2 cellular contexts compared by ENCODE assay signal in the genomic region with DNA sequence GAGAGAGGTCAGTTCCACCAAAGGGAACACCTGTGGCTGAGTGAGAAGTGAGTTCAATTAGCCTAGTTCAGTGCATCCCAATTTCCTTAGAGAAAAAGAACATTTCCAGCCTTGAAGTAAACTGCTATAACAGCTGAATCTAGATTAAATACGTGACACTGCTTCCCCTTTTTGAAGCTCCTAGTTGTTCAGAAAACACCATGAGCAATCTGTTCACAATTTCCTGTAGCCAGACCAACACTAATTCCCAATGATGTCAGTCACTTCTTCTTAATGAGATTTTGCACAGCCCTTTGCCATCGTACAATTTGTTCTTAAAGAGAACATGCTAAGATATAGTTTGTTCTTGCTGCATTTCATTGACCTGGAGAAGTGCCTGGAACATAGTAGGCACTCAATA.
TF ChIP-seq lines count a peak whose summit lies in the region.

No MANE protein-coding gene starts in this region.

TF ChIP-seq in GM23338, 12 proteins besides CTCF, POLR2A, EP300 and RAD21 (continued from another document):
- TF ChIP-seq, protein P1, sequence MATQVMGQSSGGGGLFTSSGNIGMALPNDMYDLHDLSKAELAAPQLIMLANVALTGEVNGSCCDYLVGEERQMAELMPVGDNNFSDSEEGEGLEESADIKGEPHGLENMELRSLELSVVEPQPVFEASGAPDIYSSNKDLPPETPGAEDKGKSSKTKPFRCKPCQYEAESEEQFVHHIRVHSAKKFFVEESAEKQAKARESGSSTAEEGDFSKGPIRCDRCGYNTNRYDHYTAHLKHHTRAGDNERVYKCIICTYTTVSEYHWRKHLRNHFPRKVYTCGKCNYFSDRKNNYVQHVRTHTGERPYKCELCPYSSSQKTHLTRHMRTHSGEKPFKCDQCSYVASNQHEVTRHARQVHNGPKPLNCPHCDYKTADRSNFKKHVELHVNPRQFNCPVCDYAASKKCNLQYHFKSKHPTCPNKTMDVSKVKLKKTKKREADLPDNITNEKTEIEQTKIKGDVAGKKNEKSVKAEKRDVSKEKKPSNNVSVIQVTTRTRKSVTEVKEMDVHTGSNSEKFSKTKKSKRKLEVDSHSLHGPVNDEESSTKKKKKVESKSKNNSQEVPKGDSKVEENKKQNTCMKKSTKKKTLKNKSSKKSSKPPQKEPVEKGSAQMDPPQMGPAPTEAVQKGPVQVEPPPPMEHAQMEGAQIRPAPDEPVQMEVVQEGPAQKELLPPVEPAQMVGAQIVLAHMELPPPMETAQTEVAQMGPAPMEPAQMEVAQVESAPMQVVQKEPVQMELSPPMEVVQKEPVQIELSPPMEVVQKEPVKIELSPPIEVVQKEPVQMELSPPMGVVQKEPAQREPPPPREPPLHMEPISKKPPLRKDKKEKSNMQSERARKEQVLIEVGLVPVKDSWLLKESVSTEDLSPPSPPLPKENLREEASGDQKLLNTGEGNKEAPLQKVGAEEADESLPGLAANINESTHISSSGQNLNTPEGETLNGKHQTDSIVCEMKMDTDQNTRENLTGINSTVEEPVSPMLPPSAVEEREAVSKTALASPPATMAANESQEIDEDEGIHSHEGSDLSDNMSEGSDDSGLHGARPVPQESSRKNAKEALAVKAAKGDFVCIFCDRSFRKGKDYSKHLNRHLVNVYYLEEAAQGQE (IDR thresholded peaks at IDR 0.05; ENCODE audit: unreplicated experiment), result no peak
- TF ChIP-seq, protein P2, sequence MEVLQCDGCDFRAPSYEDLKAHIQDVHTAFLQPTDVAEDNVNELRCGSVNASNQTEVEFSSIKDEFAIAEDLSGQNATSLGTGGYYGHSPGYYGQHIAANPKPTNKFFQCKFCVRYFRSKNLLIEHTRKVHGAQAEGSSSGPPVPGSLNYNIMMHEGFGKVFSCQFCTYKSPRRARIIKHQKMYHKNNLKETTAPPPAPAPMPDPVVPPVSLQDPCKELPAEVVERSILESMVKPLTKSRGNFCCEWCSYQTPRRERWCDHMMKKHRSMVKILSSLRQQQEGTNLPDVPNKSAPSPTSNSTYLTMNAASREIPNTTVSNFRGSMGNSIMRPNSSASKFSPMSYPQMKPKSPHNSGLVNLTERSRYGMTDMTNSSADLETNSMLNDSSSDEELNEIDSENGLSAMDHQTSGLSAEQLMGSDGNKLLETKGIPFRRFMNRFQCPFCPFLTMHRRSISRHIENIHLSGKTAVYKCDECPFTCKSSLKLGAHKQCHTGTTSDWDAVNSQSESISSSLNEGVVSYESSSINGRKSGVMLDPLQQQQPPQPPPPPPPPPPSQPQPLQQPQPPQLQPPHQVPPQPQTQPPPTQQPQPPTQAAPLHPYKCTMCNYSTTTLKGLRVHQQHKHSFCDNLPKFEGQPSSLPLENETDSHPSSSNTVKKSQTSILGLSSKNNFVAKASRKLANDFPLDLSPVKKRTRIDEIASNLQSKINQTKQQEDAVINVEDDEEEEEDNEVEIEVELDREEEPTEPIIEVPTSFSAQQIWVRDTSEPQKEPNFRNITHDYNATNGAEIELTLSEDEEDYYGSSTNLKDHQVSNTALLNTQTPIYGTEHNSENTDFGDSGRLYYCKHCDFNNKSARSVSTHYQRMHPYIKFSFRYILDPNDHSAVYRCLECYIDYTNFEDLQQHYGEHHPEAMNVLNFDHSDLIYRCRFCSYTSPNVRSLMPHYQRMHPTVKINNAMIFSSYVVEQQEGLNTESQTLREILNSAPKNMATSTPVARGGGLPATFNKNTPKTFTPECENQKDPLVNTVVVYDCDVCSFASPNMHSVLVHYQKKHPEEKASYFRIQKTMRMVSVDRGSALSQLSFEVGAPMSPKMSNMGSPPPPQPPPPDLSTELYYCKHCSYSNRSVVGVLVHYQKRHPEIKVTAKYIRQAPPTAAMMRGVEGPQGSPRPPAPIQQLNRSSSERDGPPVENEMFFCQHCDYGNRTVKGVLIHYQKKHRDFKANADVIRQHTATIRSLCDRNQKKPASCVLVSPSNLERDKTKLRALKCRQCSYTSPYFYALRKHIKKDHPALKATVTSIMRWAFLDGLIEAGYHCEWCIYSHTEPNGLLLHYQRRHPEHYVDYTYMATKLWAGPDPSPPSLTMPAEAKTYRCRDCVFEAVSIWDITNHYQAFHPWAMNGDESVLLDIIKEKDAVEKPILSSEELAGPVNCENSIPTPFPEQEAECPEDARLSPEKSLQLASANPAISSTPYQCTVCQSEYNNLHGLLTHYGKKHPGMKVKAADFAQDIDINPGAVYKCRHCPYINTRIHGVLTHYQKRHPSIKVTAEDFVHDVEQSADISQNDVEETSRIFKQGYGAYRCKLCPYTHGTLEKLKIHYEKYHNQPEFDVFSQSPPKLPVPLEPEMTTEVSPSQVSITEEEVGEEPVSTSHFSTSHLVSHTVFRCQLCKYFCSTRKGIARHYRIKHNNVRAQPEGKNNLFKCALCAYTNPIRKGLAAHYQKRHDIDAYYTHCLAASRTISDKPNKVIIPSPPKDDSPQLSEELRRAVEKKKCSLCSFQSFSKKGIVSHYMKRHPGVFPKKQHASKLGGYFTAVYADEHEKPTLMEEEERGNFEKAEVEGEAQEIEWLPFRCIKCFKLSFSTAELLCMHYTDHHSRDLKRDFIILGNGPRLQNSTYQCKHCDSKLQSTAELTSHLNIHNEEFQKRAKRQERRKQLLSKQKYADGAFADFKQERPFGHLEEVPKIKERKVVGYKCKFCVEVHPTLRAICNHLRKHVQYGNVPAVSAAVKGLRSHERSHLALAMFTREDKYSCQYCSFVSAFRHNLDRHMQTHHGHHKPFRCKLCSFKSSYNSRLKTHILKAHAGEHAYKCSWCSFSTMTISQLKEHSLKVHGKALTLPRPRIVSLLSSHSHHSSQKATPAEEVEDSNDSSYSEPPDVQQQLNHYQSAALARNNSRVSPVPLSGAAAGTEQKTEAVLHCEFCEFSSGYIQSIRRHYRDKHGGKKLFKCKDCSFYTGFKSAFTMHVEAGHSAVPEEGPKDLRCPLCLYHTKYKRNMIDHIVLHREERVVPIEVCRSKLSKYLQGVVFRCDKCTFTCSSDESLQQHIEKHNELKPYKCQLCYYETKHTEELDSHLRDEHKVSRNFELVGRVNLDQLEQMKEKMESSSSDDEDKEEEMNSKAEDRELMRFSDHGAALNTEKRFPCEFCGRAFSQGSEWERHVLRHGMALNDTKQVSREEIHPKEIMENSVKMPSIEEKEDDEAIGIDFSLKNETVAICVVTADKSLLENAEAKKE (CRISPR knock-in tag; IDR thresholded peaks at IDR 0.05), result no peak
- TF ChIP-seq POLR2AphosphoS5 (IDR thresholded peaks at IDR 0.05; ENCODE audit: low read depth), result no peak
- TF ChIP-seq JUNB (IDR thresholded peaks at IDR 0.05; ENCODE audit: unreplicated experiment), result no peak

TF ChIP-seq in endothelial cell of umbilical vein, 7 proteins besides CTCF, POLR2A, EP300 and RAD21 (continued from another document):
- TF ChIP-seq EZH2 (IDR thresholded peaks at IDR 0.05; ENCODE audit: borderline replicate concordance, low read depth, low read length, severe bottlenecking), result no peak
